8 cellular contexts compared by ENCODE assay signal in the genomic region with DNA sequence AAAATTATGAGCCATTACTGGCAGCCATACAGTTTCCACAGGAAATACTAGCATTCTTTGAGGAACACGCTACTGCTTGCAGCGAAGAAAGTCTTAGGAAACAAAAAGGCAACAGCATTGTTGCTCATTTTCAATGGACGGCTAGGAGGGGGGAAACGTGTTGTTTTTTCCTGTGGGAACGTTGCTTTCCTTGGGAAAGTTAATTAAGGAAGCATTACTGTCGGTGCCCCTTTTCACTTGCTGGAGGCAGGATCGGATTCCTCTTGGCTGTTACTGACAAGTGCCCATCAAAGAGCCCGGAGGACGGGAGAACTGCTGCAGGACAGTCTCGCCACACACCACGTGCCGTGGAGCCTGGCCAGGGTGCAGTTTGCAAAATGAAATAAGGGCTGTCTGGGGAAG. TPM values are rescaled to one million over a fixed set of nuclear protein-coding genes. Genes with fewer than 3 reads are reported as not detected.
A peak's percentile ranks its signal among the peaks of the same experiment; 100 is the strongest.
DNase-seq lines count a peak whose midpoint lies in the region; ATAC-seq and TF ChIP-seq lines count a peak whose summit lies in the region.

No MANE protein-coding gene starts in this region.

- peak overlapping the region; percentile 39 for H3K4me3 ChIP-seq in lower leg skin (ENCODE audit: low read depth, poor library complexity, severe bottlenecking)
- H3K4me3 ChIP-seq in transverse colon: peak overlapping the region in 3 of 4 donors; percentile 46 to 68 (median 51)

- H3K36me3 ChIP-seq in transverse colon: no peaks in the 10 kb centered on the region

- no peaks in the 10 kb centered on the region for H3K9me3 ChIP-seq in transverse colon

- in situ Hi-C loops in transverse colon (cut with MboI; ENCODE audit: low pct_ligation_motif_present in 1 of 4, low pct_unique_long_range_greater_than_20kb in 1 of 4, low sequenced_read_pairs in 3 of 4): no loop called here

- intact Hi-C loops in lower leg skin (cut with DNase I; ENCODE audit: low total_unique reads): no loop called here
- intact Hi-C loops in transverse colon (cut with DNase I; ENCODE audit: low total_unique reads): no loop called here

- ATAC-seq in HG03442 (IDR thresholded peaks at IDR 0.05; ENCODE audit: unreplicated experiment): no peak

- TF ChIP-seq POLR2A in lower leg skin (IDR thresholded peaks at IDR 0.05): no peak
- TF ChIP-seq POLR2A in transverse colon (IDR thresholded peaks at IDR 0.05): no peak

- TF ChIP-seq EP300 in transverse colon (IDR thresholded peaks at IDR 0.05; ENCODE audit: low read depth): no peak

- H3K27ac ChIP-seq in transverse colon: peak overlapping the region; percentile 45 to 64 (median 54)

- DNase-seq in NCI-H1105 treated with DMSO at 0.1 percent for 48 hours (lab: John Stamatoyannopoulos, UW): peak; percentile 19
- no peak for DNase-seq in NCI-H1105 (lab: John Stamatoyannopoulos, UW)
- DNase-seq in dermis blood vessel endothelial cell: peak; percentile 78
- peak; percentile 24 to 87 for DNase-seq in lower leg skin (ENCODE audit: low spot score in 2 of 2)
- DNase-seq in transverse colon: no peak
- no peak for DNase-seq in MV-4-11 (lab: John Stamatoyannopoulos, UW)
- no peak for DNase-seq in NCI-H2196 treated with DMSO at 0.1 percent for 48 hours (lab: John Stamatoyannopoulos, UW; ENCODE audit: unreplicated experiment)

- 0 to 2% methylated on average over 12 of the region's 12 CpGs for WGBS in lower leg skin, 2 donors
- WGBS in transverse colon (ENCODE audit: low coverage in 1 of 2), 2 donors: 1 to 5% methylated on average over 12 of the region's 12 CpGs

- H3K27me3 ChIP-seq in transverse colon: peaks cover 32% of the 10 kb centered on the region

- no peak for TF ChIP-seq CTCF in lower leg skin (IDR thresholded peaks at IDR 0.05)
- TF ChIP-seq CTCF in transverse colon (IDR thresholded peaks at IDR 0.05): no peak

- H3K4me1 ChIP-seq in transverse colon: peaks cover 0 to 14% (median 10%) of the 10 kb centered on the region in 4 donors

RNA-seq across cellular contexts. Expression of a gene that starts 1.0 kb away (rescaled TPM):
- total RNA-seq in dermis blood vessel endothelial cell (35.9 and 93.1 TPM in 2 replicates), lower leg skin (10 to 100 TPM in 1 of 4 donors, 1 to 10 TPM in 2, under 1 TPM in 1; 0.88 to 13.0 (median 2.9) TPM), transverse colon (1 to 10 TPM in 2 of 4 donors, under 1 TPM in 1, not detected in 1; 0.82 to 2.2 (median 1.6) TPM)

Comparison
In these comparisons a context has a peak if more than half of its experiments do, and no peak if none do; other contexts are left out.
1. DNase-seq: peak in NCI-H1105 treated with DMSO at 0.1 percent for 48 hours (single experiment), dermis blood vessel endothelial cell (single experiment) and lower leg skin (2 of 2); none in NCI-H1105 (single experiment), transverse colon (single experiment), MV-4-11 (single experiment) and NCI-H2196 treated with DMSO at 0.1 percent for 48 hours (single experiment).